Comparison of ENCODE assay signal across 17 cellular contexts in the genomic region with DNA sequence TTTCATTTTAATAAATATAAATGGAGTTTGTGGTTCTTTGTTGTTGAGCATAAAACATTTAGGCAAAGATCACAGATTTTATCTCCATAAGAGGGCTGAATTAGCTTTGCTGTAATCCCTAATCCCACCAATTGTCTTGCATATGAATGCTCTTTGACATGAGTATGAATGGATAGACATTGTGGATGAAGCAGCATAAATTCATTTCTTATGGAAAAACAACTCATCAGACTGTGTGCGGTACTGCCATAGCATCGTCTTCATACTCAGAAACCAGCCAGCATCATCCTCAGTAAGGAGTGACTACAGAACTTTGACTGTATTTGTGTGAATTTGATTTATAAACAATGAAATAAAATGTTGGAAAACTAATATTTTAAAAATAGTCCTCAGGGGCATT. TPM values are rescaled to one million over a fixed set of nuclear protein-coding genes. Genes with fewer than 3 reads are reported as not detected.
DNase-seq lines count a peak whose midpoint lies in the region; ATAC-seq, FAIRE-seq and TF ChIP-seq lines count a peak whose summit lies in the region.
"Had no signal": no experiment of that assay in that cellular context is flagged by ENCODE, and none has a peak within 500 bp of the region (broad histone marks: within the 10 kb centered on the region; RNA-seq: fewer than 3 reads in every experiment).

No MANE protein-coding gene starts in this region.

- peaks cover 54% of the 10 kb centered on the region for H3K36me3 Mint-ChIP-seq in CD4-positive, CD25-positive, alpha-beta regulatory T cell
- H3K36me3 Mint-ChIP-seq in memory B cell: peaks cover 32% of the 10 kb centered on the region

- H3K9ac ChIP-seq in IMR-90 (ENCODE audit: low read depth, low read length): no peak overlapping the region

- peak overlapping the region; percentile 19 for H3K27ac ChIP-seq in CD4-positive, CD25-positive, alpha-beta regulatory T cell (ENCODE audit: insufficient read depth, low read length, poor library complexity, severe bottlenecking)
- H3K27ac ChIP-seq in IMR-90 (ENCODE audit: insufficient read depth, low read length) (no peak overlapping the region), left lung (no peak overlapping the region)
- H3K27ac ChIP-seq: A549, C4-2B had no signal

- H3K27ac Mint-ChIP-seq in CD4-positive, CD25-positive, alpha-beta regulatory T cell: no peak overlapping the region
- H3K27ac Mint-ChIP-seq in memory B cell: peak overlapping the region; percentile 58
- H3K27ac Mint-ChIP-seq: CD8-positive, alpha-beta T cell; GM23338 had no signal

- H3K27me3 Mint-ChIP-seq in CD4-positive, CD25-positive, alpha-beta regulatory T cell: no peaks in the 10 kb centered on the region
- no peaks in the 10 kb centered on the region for H3K27me3 Mint-ChIP-seq in memory B cell

- peaks cover 14% of the 10 kb centered on the region for H3K4me1 ChIP-seq in CD4-positive, CD25-positive, alpha-beta regulatory T cell (ENCODE audit: control insufficient read depth, insufficient read depth, low read length, poor library complexity, severe bottlenecking)
- H3K4me1 ChIP-seq in IMR-90 (ENCODE audit: control insufficient read depth, insufficient read depth, low read length) (peaks cover 2% of the 10 kb centered on the region; the same call in 1 of the 2 replicates), left lung (peaks cover 0 to 6% of the 10 kb centered on the region in 2 donors)
- H3K4me1 ChIP-seq: A549, BE2C had no signal

- no peak overlapping the region for H3K4ac ChIP-seq in IMR-90 (ENCODE audit: low read depth, low read length)

- H3K4me3 ChIP-seq in CD4-positive, CD25-positive, alpha-beta regulatory T cell (ENCODE audit: low read depth, low read length): no peak overlapping the region
- H3K4me3 ChIP-seq in IMR-90 (ENCODE audit: insufficient read depth, low read depth, low read length) (no peak overlapping the region), left lung (no peak overlapping the region)
- H3K4me3 ChIP-seq: A549, GM23338 had no signal

- H3K9me3 Mint-ChIP-seq in CD4-positive, CD25-positive, alpha-beta regulatory T cell: no peaks in the 10 kb centered on the region
- no peaks in the 10 kb centered on the region for H3K9me3 Mint-ChIP-seq in memory B cell
- H3K9me3 Mint-ChIP-seq: CD8-positive, alpha-beta T cell; GM23338; H9 had no signal

- H2BK15ac ChIP-seq in IMR-90 (ENCODE audit: low read depth, low read length): no peak overlapping the region

- WGBS in IMR-90 (ENCODE audit: extremely low coverage in 2 of 2, insufficient read length in 1 of 2), 2 experiments: no CpG with 5 or more reads among the region's 2 CpGs

- dilution Hi-C loops in IMR-90 (cut with HindIII; ENCODE audit: low sequenced_read_pairs, unreplicated experiment): no loop called here

- no peaks in the 10 kb centered on the region for H3K27me3 ChIP-seq in CD4-positive, CD25-positive, alpha-beta regulatory T cell (ENCODE audit: control insufficient read depth, insufficient read depth, low read length)
- no peaks in the 10 kb centered on the region for H3K27me3 ChIP-seq in IMR-90 (ENCODE audit: control insufficient read depth, insufficient read depth, low read length)
- no peaks in the 10 kb centered on the region for H3K27me3 ChIP-seq in left lung
- H3K27me3 ChIP-seq: BE2C had no signal

- H4K8ac ChIP-seq in IMR-90 (ENCODE audit: low read depth in 2 of 2, low read length in 2 of 2): no peak overlapping the region

- H2BK120ac ChIP-seq in IMR-90 (ENCODE audit: low read depth, low read length): no peak overlapping the region

- peaks cover 38 to 67% (median 52%) of the 10 kb centered on the region in 4 donors for H3K4me1 Mint-ChIP-seq in CD4-positive, CD25-positive, alpha-beta regulatory T cell
- peaks cover 10% of the 10 kb centered on the region for H3K4me1 Mint-ChIP-seq in memory B cell
- H3K4me1 Mint-ChIP-seq: GM23338 had no signal

- no peak overlapping the region for H3K4me2 ChIP-seq in IMR-90 (ENCODE audit: low read depth, low read length)
- H3K4me2 ChIP-seq: A549, GM23338 had no signal

- H3K56ac ChIP-seq in IMR-90 (ENCODE audit: extremely low read depth, insufficient read depth, low read length): no peak overlapping the region

- no peak overlapping the region for H2BK5ac ChIP-seq in IMR-90 (ENCODE audit: low read depth, low read length, poor library complexity, severe bottlenecking)

- H2AK5ac ChIP-seq in IMR-90 (ENCODE audit: low read depth, low read length): no peak overlapping the region

- CTCF ChIA-PET in IMR-90 (lab: Yijun Ruan, JAX): no interaction called here

- H4K91ac ChIP-seq in IMR-90 (ENCODE audit: insufficient read depth, low read depth, low read length): no peak overlapping the region

- H3K9me3 ChIP-seq in CD4-positive, CD25-positive, alpha-beta regulatory T cell (ENCODE audit: control insufficient read depth in 2 of 2, low read length in 2 of 2): no peaks in the 10 kb centered on the region
- no peaks in the 10 kb centered on the region for H3K9me3 ChIP-seq in IMR-90 (ENCODE audit: control insufficient read depth, insufficient read depth, low read length)
- H3K9me3 ChIP-seq in left lung: no peaks in the 10 kb centered on the region
- H3K9me3 ChIP-seq: A549, BE2C had no signal

- DNase-seq in CD4-positive, CD25-positive, alpha-beta regulatory T cell: no peak
- DNase-seq in D721Med (ENCODE audit: insufficient read length, low spot score) (no peak), IMR-90 (no peak), memory B cell (ENCODE audit: low spot score in 2 of 2) (no peak), DMS53 (lab: John Stamatoyannopoulos, UW) (no peak), HT-29 (ENCODE audit: low spot score) (no peak), left lung (no peak)
- DNase-seq: BE2C; CD8-positive, alpha-beta T cell; COR-L47; GF-D8; H9; KBM-7 had no signal

- no peak overlapping the region for H2AK9ac ChIP-seq in IMR-90 (replicated peaks; ENCODE audit: low read depth, low read length, poor library complexity)

- peak overlapping the region; percentile 10; the same call in 1 of the 2 replicates for H3K23ac ChIP-seq in IMR-90 (ENCODE audit: low read depth, low read length)

- H2BK20ac ChIP-seq in IMR-90 (ENCODE audit: low read depth, low read length): no peak overlapping the region

- no peak overlapping the region for H3K14ac ChIP-seq in IMR-90 (replicated peaks; ENCODE audit: low read depth, low read length)

- no peak for TF ChIP-seq CTCF in D721Med (IDR thresholded peaks at IDR 0.05; ENCODE audit: insufficient read depth, missing control alignments)
- TF ChIP-seq CTCF in IMR-90 (conservative IDR thresholded peaks at IDR 0.05; ENCODE audit: low read depth, low read length): no peak
- no peak for TF ChIP-seq CTCF in left lung (IDR thresholded peaks at IDR 0.05)

- intact Hi-C loops in IMR-90 (cut with micrococcal nuclease): no loop called here
- intact Hi-C loops in left lung (cut with DNase I): no loop called here

- H4K5ac ChIP-seq in IMR-90 (ENCODE audit: low read depth, low read length): no peak overlapping the region

- no peak for TF ChIP-seq POLR2A in IMR-90 (IDR thresholded peaks at IDR 0.05; ENCODE audit: low read depth, low read length)

- no TSS peak for BruUV-seq in IMR-90 (replicated peaks; lab: Mats Ljungman, UMichigan)

- TF ChIP-seq RAD21 in IMR-90 (IDR thresholded peaks at IDR 0.05; ENCODE audit: low read length): no peak

- peaks cover 74% of the 10 kb centered on the region for H3K36me3 ChIP-seq in CD4-positive, CD25-positive, alpha-beta regulatory T cell (ENCODE audit: control insufficient read depth, insufficient read depth, low read length)
- peaks cover 35% of the 10 kb centered on the region for H3K36me3 ChIP-seq in IMR-90 (ENCODE audit: control insufficient read depth, insufficient read depth, low read length)
- peaks cover 6 to 91% of the 10 kb centered on the region in 2 donors for H3K36me3 ChIP-seq in left lung

- H4K20me1 ChIP-seq in IMR-90 (ENCODE audit: insufficient read depth, low read length): peaks cover 53% of the 10 kb centered on the region

- no peak for ATAC-seq in CD4-positive, CD25-positive, alpha-beta regulatory T cell (ENCODE audit: low read depth in 2 of 2)
- no peak for ATAC-seq in IMR-90 (ENCODE audit: low read depth)
- ATAC-seq in memory B cell (ENCODE audit: low read depth): no peak
- no peak for ATAC-seq in left lung
- ATAC-seq: A549; CD8-positive, alpha-beta T cell; GM23338 had no signal

- H2AFZ ChIP-seq in IMR-90 (replicated peaks; ENCODE audit: low read length, poor library complexity): no peak overlapping the region
- H2AFZ ChIP-seq: GM23338 had no signal

- H3K18ac ChIP-seq in IMR-90 (ENCODE audit: low read depth, low read length): no peak overlapping the region

- POLR2A ChIA-PET in IMR-90 (lab: Charles Lee; ENCODE audit: unreplicated experiment): no interaction called here

- H3K79me1 ChIP-seq in IMR-90 (ENCODE audit: low read depth in 1 of 2, low read length in 2 of 2): peaks cover 13 to 59% of the 10 kb centered on the region in 2 experiments

- 0 out of 2 replicates have a peak, but pooled peaks cover 4% of the 10 kb centered on the region for H3K9me1 ChIP-seq in IMR-90 (ENCODE audit: insufficient read depth, low read length)

- in situ Hi-C loops in IMR-90 (cut with MboI; ENCODE audit: low sequenced_read_pairs): no loop called here

- peak; percentile 48 for FAIRE-seq in D721Med (lab: Jason Lieb, UNC)
- FAIRE-seq: A549, GM18507 had no signal

- no peak overlapping the region for H3K4me3 Mint-ChIP-seq in CD4-positive, CD25-positive, alpha-beta regulatory T cell
- H3K4me3 Mint-ChIP-seq in memory B cell: no peak overlapping the region
- H3K4me3 Mint-ChIP-seq: CD8-positive, alpha-beta T cell; GM23338; H9 had no signal

RNA-seq across cellular contexts. Expression of gene SON, which starts 19.6 kb away (rescaled TPM):
- total RNA-seq in CD4-positive, CD25-positive, alpha-beta regulatory T cell: 358 TPM
- 100 to 1,000 TPM; 429 to 518 (median 444) TPM for polyA plus RNA-seq in CD4-positive, CD25-positive, alpha-beta regulatory T cell
- 144 and 146 TPM in 2 replicates for total RNA-seq in IMR-90 (2012; rRNA removed)
- 62.9 and 81.6 TPM in 2 replicates for polyA plus RNA-seq in IMR-90 (2012; rRNA removed)
- polyA plus RNA-seq in IMR-90 (2012; cell fraction: cytosol; rRNA removed): 21.0 and 28.6 TPM in 2 replicates
- polyA plus RNA-seq in IMR-90 (2012; cell fraction: nucleus; rRNA removed; ENCODE audit: low replicate concordance): 66.2 and 244 TPM in 2 replicates
- total RNA-seq in HT-29 (2014; rRNA removed; shearing (Covaris generic)): 67.7 and 68.9 TPM in 2 replicates
- 100 to 1,000 TPM; 237 to 299 TPM for total RNA-seq in left lung

RNA-seq across cellular contexts. Expression of gene GART, which starts 20.5 kb away (rescaled TPM):
- total RNA-seq in CD4-positive, CD25-positive, alpha-beta regulatory T cell: 44.0 TPM
- 10 to 100 TPM; 45.5 to 63.9 (median 52.1) TPM for polyA plus RNA-seq in CD4-positive, CD25-positive, alpha-beta regulatory T cell
- total RNA-seq in IMR-90 (2012; rRNA removed) (73.8 and 115 TPM in 2 replicates), left lung (10 to 100 TPM; 57.7 to 76.9 TPM)
- 21.0 and 29.9 TPM in 2 replicates for polyA plus RNA-seq in IMR-90 (2012; rRNA removed)
- polyA plus RNA-seq in IMR-90 (2012; cell fraction: cytosol; rRNA removed): 4.9 and 22.6 TPM in 2 replicates
- polyA plus RNA-seq in IMR-90 (2012; cell fraction: nucleus; rRNA removed; ENCODE audit: low replicate concordance): 6.4 and 48.2 TPM in 2 replicates
- 57.6 and 59.4 TPM in 2 replicates for total RNA-seq in HT-29 (2014; rRNA removed; shearing (Covaris generic))

RNA-seq across cellular contexts. Expression of gene DONSON, which starts 26.1 kb away (rescaled TPM):
- 15.2 TPM for total RNA-seq in CD4-positive, CD25-positive, alpha-beta regulatory T cell
- 1 to 10 TPM; 4.2 to 5.1 (median 4.9) TPM for polyA plus RNA-seq in CD4-positive, CD25-positive, alpha-beta regulatory T cell
- total RNA-seq in IMR-90 (2012; rRNA removed) (14.3 and 16.7 TPM in 2 replicates), left lung (10 to 100 TPM; 14.3 to 15.1 TPM)
- 16.6 and 17.2 TPM in 2 replicates for polyA plus RNA-seq in IMR-90 (2012; rRNA removed)
- 4.2 and 5.7 TPM in 2 replicates for polyA plus RNA-seq in IMR-90 (2012; cell fraction: cytosol; rRNA removed)
- 7.1 and 32.4 TPM in 2 replicates for polyA plus RNA-seq in IMR-90 (2012; cell fraction: nucleus; rRNA removed; ENCODE audit: low replicate concordance)
- total RNA-seq in HT-29 (2014; rRNA removed; shearing (Covaris generic)): 19.4 and 21.7 TPM in 2 replicates
